In the genomic region with DNA sequence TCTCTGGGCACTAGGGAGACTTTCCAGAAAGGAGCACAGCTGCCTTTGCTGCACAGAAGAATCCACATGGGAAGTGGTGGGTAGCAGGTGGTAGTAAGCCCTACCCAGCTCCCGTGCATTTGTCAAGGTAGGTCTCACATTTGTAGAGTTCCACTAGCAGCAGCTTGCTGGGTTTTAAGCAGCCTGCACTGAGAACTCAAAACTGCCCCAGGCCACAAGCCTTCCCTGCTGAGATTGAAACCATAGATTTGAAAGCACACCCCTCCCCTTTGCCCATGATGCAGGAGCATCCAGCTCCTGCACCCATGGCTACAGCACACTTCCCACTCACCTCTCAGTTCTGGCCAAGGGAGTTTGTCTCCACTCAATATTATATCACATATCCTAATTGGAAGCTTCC, we compare ENCODE assay signal across 28 cellular contexts.
"Had no signal": no experiment of that assay in that cellular context is flagged by ENCODE, and none has a peak within 500 bp of the region (broad histone marks: within the 10 kb centered on the region; RNA-seq: fewer than 3 reads in every experiment).

No MANE protein-coding gene starts in this region.

- H3K27ac ChIP-seq: ascending aorta, body of pancreas, Peyer's patch, RWPE1, SJSA1 had no signal

- H3K27me3 ChIP-seq: ascending aorta, body of pancreas, MG63, Peyer's patch, SJSA1 had no signal

- H3K9me3 Mint-ChIP-seq: activated CD4-positive, alpha-beta T cell treated with anti-CD3 and anti-CD28 coated beads, Interleukin-2, amount 10 ng/mL, durations not matched to agents 7 days and 5 days; activated naive CD8-positive, alpha-beta T cell treated with anti-CD3 and anti-CD28 coated beads, Interleukin-2, amount 50 U/mL, for 24 hours had no signal

- DNase-seq: activated CD4-positive, alpha-beta memory T cell treated with anti-CD3 and anti-CD28 coated beads for 36 hours; activated CD4-positive, alpha-beta T cell treated with anti-CD3 and anti-CD28 coated beads, Interleukin-2, amount 10 ng/mL, durations not matched to agents 7 days and 5 days; activated CD4-positive, CD25-positive, alpha-beta regulatory T cell; activated CD8-positive, alpha-beta memory T cell treated with anti-CD3 and anti-CD28 coated beads for 24 hours; activated effector memory CD4-positive, alpha-beta T cell treated with anti-CD3 and anti-CD28 coated beads, Interleukin-2, amount 50 U/mL, for 16 hours; activated naive CD4-positive, alpha-beta T cell treated with Interleukin-2 at 50 U/mL for 16 hours; activated naive CD8-positive, alpha-beta T cell treated with anti-CD3 and anti-CD28 coated beads, Interleukin-2, amount 50 U/mL, for 24 hours; activated T-cell treated with anti-CD3 and anti-CD28 coated beads, Interleukin-2, amount 50 U/mL, for 4 hours; amniotic stem cell; body of pancreas; MG63; MV-4-11; NCI-H1092 treated with DMSO at 0.1 percent for 48 hours; NCI-H1417 treated with DMSO at 0.1 percent for 48 hours; NCI-H1694; NCI-H2029; NCI-H510A treated with DMSO at 0.1 percent for 48 hours; NCI-H69; Peyer's patch; Right ventricle myocardium superior; T-cell; T-helper 2 cell; T1000 had no signal

- H3K9me3 ChIP-seq: ascending aorta, body of pancreas, MG63, Peyer's patch, SJSA1 had no signal

- H3K36me3 Mint-ChIP-seq: activated CD4-positive, alpha-beta memory T cell treated with anti-CD3 and anti-CD28 coated beads for 36 hours; activated naive CD4-positive, alpha-beta T cell treated with anti-CD3 and anti-CD28 coated beads, Interleukin-2, amount 50 U/mL, for 72 hours; T-cell had no signal

- H3K4me1 ChIP-seq: ascending aorta, body of pancreas, Peyer's patch, SJSA1 had no signal

- H3K36me3 ChIP-seq: ascending aorta, MG63, Peyer's patch, SJSA1 had no signal

- ATAC-seq: activated naive CD4-positive, alpha-beta T cell treated with anti-CD3 and anti-CD28 coated beads, Interleukin-2, amount 50 U/mL, for 72 hours; activated naive CD8-positive, alpha-beta T cell treated with anti-CD3 and anti-CD28 coated beads, Interleukin-2, amount 50 U/mL, for 24 hours; activated T-cell treated with anti-CD3 and anti-CD28 coated beads, Interleukin-2, amount 50 U/mL, for 4 hours; body of pancreas; T-cell had no signal

- H3K4me3 Mint-ChIP-seq: activated CD4-positive, alpha-beta memory T cell treated with anti-CD3 and anti-CD28 coated beads for 36 hours; activated CD4-positive, alpha-beta T cell treated with anti-CD3 and anti-CD28 coated beads, Interleukin-2, amount 10 ng/mL, durations not matched to agents 7 days and 5 days; activated naive CD8-positive, alpha-beta T cell treated with anti-CD3 and anti-CD28 coated beads, Interleukin-2, amount 50 U/mL, for 24 hours; activated T-cell treated with anti-CD3 and anti-CD28 coated beads, Interleukin-2, amount 50 U/mL, for 4 hours; central memory CD8-positive, alpha-beta T cell; T-cell had no signal

- H3K4me3 ChIP-seq: ascending aorta, body of pancreas, MG63, Peyer's patch, SJSA1 had no signal

- H3K27me3 Mint-ChIP-seq: activated CD4-positive, alpha-beta memory T cell treated with anti-CD3 and anti-CD28 coated beads for 36 hours; activated CD4-positive, alpha-beta T cell treated with anti-CD3 and anti-CD28 coated beads, Interleukin-2, amount 10 ng/mL, durations not matched to agents 7 days and 5 days; activated naive CD8-positive, alpha-beta T cell treated with anti-CD3 and anti-CD28 coated beads, Interleukin-2, amount 50 U/mL, for 24 hours; central memory CD8-positive, alpha-beta T cell; T-cell had no signal

- H3K27ac Mint-ChIP-seq: activated CD4-positive, alpha-beta memory T cell treated with anti-CD3 and anti-CD28 coated beads for 36 hours; activated CD4-positive, alpha-beta T cell treated with anti-CD3 and anti-CD28 coated beads, Interleukin-2, amount 10 ng/mL, durations not matched to agents 7 days and 5 days; activated naive CD4-positive, alpha-beta T cell treated with anti-CD3 and anti-CD28 coated beads, Interleukin-2, amount 50 U/mL, for 72 hours; activated naive CD8-positive, alpha-beta T cell treated with anti-CD3 and anti-CD28 coated beads, Interleukin-2, amount 50 U/mL, for 24 hours; T-cell had no signal

- H3K4me1 Mint-ChIP-seq: activated CD4-positive, alpha-beta T cell treated with anti-CD3 and anti-CD28 coated beads, Interleukin-2, amount 10 ng/mL, durations not matched to agents 7 days and 5 days; activated naive CD8-positive, alpha-beta T cell treated with anti-CD3 and anti-CD28 coated beads, Interleukin-2, amount 50 U/mL, for 24 hours; central memory CD8-positive, alpha-beta T cell; T-cell had no signal
